Comparison of ENCODE assay signal across 1 cellular context in the genomic region with DNA sequence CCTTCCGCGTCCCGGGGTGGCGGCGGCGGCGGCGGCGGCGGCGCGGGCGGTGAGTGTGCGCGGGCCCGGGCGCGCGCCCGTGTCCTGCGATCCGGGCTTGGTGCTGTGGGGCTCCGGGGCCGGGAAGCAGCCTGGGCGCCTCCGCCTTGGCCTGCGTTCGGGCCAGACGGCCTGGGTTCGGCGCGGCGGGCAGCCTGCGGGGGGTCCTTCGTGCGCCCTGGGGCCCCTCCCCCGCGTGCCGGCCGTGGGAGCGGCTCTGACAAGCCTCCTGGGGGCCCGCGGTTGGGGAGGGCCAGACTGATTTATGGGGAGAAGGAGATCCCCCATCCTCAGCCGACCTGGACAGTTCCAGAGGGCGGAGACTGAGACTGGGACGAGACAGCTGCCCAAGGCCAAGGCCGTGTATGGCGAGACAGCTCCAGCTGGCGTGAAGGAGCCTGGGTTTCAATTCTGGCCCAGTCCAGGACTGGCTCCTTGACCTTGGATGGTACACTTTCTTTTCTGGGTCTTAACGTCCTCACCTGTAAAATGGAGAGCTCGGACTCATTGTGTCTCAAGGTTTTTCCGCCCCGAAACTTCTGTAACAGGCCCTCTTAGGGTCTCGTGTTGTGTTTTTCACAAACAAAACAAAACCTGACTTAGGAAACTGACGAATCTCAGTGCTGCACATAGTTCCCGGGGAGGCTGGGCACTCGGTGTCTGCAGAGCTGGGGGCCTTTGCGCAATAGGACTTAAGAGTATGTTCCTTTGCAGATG.
A peak's percentile ranks its signal among the peaks of the same experiment; 100 is the strongest.
TF ChIP-seq lines count a peak whose summit lies in the region.

No MANE protein-coding gene starts in this region.

TF ChIP-seq in HepG2, 621 proteins besides CTCF, POLR2A, EP300 and RAD21 (continued from another document and continues in another):
- no peak; the same call in 1 of the 2 replicates for TF ChIP-seq ZMAT3 (CRISPR knock-in tag; conservative IDR thresholded peaks at IDR 0.05)
- TF ChIP-seq, protein P1, sequence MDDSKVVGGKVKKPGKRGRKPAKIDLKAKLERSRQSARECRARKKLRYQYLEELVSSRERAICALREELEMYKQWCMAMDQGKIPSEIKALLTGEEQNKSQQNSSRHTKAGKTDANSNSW (CRISPR knock-in tag; IDR thresholded peaks at IDR 0.05; ENCODE audit: borderline replicate concordance) = no peak
- TF ChIP-seq, protein P2, sequence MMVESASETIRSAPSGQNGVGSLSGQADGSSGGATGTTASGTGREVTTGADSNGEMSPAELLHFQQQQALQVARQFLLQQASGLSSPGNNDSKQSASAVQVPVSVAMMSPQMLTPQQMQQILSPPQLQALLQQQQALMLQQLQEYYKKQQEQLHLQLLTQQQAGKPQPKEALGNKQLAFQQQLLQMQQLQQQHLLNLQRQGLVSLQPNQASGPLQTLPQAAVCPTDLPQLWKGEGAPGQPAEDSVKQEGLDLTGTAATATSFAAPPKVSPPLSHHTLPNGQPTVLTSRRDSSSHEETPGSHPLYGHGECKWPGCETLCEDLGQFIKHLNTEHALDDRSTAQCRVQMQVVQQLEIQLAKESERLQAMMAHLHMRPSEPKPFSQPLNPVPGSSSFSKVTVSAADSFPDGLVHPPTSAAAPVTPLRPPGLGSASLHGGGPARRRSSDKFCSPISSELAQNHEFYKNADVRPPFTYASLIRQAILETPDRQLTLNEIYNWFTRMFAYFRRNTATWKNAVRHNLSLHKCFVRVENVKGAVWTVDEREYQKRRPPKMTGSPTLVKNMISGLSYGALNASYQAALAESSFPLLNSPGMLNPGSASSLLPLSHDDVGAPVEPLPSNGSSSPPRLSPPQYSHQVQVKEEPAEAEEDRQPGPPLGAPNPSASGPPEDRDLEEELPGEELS (CRISPR knock-in tag; IDR thresholded peaks at IDR 0.05) = no peak
- no peak for TF ChIP-seq ZNF615 (CRISPR knock-in tag; IDR thresholded peaks at IDR 0.05; ENCODE audit: borderline replicate concordance)
- TF ChIP-seq ZNF530 (CRISPR knock-in tag; IDR thresholded peaks at IDR 0.05; ENCODE audit: low read depth) = no peak
- no peak for TF ChIP-seq MED1 (CRISPR knock-in tag; IDR thresholded peaks at IDR 0.05)
- TF ChIP-seq, protein P3, sequence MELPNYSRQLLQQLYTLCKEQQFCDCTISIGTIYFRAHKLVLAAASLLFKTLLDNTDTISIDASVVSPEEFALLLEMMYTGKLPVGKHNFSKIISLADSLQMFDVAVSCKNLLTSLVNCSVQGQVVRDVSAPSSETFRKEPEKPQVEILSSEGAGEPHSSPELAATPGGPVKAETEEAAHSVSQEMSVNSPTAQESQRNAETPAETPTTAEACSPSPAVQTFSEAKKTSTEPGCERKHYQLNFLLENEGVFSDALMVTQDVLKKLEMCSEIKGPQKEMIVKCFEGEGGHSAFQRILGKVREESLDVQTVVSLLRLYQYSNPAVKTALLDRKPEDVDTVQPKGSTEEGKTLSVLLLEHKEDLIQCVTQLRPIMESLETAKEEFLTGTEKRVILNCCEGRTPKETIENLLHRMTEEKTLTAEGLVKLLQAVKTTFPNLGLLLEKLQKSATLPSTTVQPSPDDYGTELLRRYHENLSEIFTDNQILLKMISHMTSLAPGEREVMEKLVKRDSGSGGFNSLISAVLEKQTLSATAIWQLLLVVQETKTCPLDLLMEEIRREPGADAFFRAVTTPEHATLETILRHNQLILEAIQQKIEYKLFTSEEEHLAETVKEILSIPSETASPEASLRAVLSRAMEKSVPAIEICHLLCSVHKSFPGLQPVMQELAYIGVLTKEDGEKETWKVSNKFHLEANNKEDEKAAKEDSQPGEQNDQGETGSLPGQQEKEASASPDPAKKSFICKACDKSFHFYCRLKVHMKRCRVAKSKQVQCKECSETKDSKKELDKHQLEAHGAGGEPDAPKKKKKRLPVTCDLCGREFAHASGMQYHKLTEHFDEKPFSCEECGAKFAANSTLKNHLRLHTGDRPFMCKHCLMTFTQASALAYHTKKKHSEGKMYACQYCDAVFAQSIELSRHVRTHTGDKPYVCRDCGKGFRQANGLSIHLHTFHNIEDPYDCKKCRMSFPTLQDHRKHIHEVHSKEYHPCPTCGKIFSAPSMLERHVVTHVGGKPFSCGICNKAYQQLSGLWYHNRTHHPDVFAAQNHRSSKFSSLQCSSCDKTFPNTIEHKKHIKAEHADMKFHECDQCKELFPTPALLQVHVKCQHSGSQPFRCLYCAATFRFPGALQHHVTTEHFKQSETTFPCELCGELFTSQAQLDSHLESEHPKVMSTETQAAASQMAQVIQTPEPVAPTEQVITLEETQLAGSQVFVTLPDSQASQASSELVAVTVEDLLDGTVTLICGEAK (IDR thresholded peaks at IDR 0.05) = no peak
- TF ChIP-seq, protein P3 (CRISPR knock-in tag; IDR thresholded peaks at IDR 0.05) = no peak
- peak; percentile 59 for TF ChIP-seq RBFOX2 (IDR thresholded peaks at IDR 0.05; ENCODE audit: low read depth, low read length)
- TF ChIP-seq REXO4 (CRISPR knock-in tag; IDR thresholded peaks at IDR 0.05; ENCODE audit: borderline replicate concordance) = no peak
- no peak for TF ChIP-seq PLRG1 (conservative IDR thresholded peaks at IDR 0.05)
- TF ChIP-seq, protein P4, sequence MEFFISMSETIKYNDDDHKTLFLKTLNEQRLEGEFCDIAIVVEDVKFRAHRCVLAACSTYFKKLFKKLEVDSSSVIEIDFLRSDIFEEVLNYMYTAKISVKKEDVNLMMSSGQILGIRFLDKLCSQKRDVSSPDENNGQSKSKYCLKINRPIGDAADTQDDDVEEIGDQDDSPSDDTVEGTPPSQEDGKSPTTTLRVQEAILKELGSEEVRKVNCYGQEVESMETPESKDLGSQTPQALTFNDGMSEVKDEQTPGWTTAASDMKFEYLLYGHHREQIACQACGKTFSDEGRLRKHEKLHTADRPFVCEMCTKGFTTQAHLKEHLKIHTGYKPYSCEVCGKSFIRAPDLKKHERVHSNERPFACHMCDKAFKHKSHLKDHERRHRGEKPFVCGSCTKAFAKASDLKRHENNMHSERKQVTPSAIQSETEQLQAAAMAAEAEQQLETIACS (CRISPR knock-in tag; IDR thresholded peaks at IDR 0.05) = peak; percentile 69
- no peak for TF ChIP-seq TBX2 (CRISPR knock-in tag; IDR thresholded peaks at IDR 0.05; ENCODE audit: borderline replicate concordance)
- TF ChIP-seq, protein P5, sequence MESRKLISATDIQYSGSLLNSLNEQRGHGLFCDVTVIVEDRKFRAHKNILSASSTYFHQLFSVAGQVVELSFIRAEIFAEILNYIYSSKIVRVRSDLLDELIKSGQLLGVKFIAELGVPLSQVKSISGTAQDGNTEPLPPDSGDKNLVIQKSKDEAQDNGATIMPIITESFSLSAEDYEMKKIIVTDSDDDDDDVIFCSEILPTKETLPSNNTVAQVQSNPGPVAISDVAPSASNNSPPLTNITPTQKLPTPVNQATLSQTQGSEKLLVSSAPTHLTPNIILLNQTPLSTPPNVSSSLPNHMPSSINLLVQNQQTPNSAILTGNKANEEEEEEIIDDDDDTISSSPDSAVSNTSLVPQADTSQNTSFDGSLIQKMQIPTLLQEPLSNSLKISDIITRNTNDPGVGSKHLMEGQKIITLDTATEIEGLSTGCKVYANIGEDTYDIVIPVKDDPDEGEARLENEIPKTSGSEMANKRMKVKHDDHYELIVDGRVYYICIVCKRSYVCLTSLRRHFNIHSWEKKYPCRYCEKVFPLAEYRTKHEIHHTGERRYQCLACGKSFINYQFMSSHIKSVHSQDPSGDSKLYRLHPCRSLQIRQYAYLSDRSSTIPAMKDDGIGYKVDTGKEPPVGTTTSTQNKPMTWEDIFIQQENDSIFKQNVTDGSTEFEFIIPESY (CRISPR knock-in tag; IDR thresholded peaks at IDR 0.05) = no peak
- TF ChIP-seq, protein P6, sequence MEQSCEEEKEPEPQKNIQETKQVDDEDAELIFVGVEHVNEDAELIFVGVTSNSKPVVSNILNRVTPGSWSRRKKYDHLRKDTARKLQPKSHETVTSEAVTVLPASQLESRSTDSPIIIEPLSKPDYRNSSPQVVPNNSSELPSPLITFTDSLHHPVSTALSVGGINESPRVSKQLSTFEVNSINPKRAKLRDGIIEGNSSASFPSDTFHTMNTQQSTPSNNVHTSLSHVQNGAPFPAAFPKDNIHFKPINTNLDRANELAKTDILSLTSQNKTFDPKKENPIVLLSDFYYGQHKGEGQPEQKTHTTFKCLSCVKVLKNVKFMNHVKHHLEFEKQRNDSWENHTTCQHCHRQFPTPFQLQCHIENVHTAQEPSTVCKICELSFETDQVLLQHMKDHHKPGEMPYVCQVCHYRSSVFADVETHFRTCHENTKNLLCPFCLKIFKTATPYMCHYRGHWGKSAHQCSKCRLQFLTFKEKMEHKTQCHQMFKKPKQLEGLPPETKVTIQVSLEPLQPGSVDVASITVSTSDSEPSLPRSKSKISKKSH (CRISPR knock-in tag; IDR thresholded peaks at IDR 0.05; ENCODE audit: borderline replicate concordance) = no peak
- no peak for TF ChIP-seq ZNF883 (CRISPR knock-in tag; IDR thresholded peaks at IDR 0.05; ENCODE audit: not compliant biosample characterization)
- no peak for TF ChIP-seq EZH2 (conservative IDR thresholded peaks at IDR 0.05; ENCODE audit: low read depth, low read length)
- TF ChIP-seq, protein P7, sequence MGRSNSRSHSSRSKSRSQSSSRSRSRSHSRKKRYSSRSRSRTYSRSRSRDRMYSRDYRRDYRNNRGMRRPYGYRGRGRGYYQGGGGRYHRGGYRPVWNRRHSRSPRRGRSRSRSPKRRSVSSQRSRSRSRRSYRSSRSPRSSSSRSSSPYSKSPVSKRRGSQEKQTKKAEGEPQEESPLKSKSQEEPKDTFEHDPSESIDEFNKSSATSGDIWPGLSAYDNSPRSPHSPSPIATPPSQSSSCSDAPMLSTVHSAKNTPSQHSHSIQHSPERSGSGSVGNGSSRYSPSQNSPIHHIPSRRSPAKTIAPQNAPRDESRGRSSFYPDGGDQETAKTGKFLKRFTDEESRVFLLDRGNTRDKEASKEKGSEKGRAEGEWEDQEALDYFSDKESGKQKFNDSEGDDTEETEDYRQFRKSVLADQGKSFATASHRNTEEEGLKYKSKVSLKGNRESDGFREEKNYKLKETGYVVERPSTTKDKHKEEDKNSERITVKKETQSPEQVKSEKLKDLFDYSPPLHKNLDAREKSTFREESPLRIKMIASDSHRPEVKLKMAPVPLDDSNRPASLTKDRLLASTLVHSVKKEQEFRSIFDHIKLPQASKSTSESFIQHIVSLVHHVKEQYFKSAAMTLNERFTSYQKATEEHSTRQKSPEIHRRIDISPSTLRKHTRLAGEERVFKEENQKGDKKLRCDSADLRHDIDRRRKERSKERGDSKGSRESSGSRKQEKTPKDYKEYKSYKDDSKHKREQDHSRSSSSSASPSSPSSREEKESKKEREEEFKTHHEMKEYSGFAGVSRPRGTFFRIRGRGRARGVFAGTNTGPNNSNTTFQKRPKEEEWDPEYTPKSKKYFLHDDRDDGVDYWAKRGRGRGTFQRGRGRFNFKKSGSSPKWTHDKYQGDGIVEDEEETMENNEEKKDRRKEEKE (IDR thresholded peaks at IDR 0.05) = no peak
- no peak for TF ChIP-seq ZNF839 (CRISPR knock-in tag; IDR thresholded peaks at IDR 0.05; ENCODE audit: borderline replicate concordance)
- TF ChIP-seq ZNF317 (CRISPR knock-in tag; IDR thresholded peaks at IDR 0.05) = no peak
- no peak for TF ChIP-seq ATAD3A (CRISPR knock-in tag; IDR thresholded peaks at IDR 0.05)
- no peak for TF ChIP-seq CENPX (CRISPR knock-in tag; IDR thresholded peaks at IDR 0.05)
- no peak for TF ChIP-seq RELA (CRISPR knock-in tag; IDR thresholded peaks at IDR 0.05)
- no peak for TF ChIP-seq NAIF1 (CRISPR knock-in tag; IDR thresholded peaks at IDR 0.05; ENCODE audit: borderline replicate concordance)
- TF ChIP-seq, protein P8, sequence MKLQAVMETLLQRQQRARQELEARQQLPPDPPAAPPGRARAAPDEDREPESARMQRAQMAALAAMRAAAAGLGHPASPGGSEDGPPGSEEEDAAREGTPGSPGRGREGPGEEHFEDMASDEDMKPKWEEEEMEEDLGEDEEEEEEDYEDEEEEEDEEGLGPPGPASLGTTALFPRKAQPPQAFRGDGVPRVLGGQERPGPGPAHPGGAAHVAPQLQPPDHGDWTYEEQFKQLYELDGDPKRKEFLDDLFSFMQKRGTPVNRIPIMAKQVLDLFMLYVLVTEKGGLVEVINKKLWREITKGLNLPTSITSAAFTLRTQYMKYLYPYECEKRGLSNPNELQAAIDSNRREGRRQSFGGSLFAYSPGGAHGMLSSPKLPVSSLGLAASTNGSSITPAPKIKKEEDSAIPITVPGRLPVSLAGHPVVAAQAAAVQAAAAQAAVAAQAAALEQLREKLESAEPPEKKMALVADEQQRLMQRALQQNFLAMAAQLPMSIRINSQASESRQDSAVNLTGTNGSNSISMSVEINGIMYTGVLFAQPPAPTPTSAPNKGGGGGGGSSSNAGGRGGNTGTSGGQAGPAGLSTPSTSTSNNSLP (IDR thresholded peaks at IDR 0.05; ENCODE audit: low read depth, low read length) = no peak
- no peak for TF ChIP-seq ZNF841 (CRISPR knock-in tag; IDR thresholded peaks at IDR 0.05; ENCODE audit: borderline replicate concordance)
- TF ChIP-seq, protein P9, sequence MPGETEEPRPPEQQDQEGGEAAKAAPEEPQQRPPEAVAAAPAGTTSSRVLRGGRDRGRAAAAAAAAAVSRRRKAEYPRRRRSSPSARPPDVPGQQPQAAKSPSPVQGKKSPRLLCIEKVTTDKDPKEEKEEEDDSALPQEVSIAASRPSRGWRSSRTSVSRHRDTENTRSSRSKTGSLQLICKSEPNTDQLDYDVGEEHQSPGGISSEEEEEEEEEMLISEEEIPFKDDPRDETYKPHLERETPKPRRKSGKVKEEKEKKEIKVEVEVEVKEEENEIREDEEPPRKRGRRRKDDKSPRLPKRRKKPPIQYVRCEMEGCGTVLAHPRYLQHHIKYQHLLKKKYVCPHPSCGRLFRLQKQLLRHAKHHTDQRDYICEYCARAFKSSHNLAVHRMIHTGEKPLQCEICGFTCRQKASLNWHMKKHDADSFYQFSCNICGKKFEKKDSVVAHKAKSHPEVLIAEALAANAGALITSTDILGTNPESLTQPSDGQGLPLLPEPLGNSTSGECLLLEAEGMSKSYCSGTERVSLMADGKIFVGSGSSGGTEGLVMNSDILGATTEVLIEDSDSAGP (CRISPR knock-in tag; IDR thresholded peaks at IDR 0.05; ENCODE audit: borderline replicate concordance) = no peak
- TF ChIP-seq ZZZ3 (CRISPR knock-in tag; IDR thresholded peaks at IDR 0.05; ENCODE audit: borderline replicate concordance) = no peak
- TF ChIP-seq KDM1A (CRISPR knock-in tag; IDR thresholded peaks at IDR 0.05) = no peak
- TF ChIP-seq ZMYM4 (CRISPR knock-in tag; IDR thresholded peaks at IDR 0.05) = no peak
